In the genomic region with DNA sequence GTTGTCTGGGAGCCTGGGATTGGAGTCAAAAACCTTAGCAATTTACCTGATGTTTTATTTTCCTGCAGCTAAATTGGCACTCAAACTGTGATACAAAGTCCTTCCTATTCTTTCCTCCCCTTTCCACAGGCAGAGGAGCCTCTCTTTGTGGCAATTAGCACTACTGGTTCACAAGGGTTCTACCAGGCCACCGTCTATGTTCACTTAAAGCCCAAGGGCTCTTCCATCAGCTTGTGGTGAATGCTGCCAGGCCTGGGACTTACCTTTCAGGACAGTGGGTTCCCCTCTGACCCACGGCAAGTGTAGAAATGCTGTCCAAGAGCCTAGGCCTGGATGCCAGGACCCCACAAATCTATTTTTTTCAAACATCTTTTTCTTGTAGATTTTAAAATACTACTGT, we compare ENCODE assay signal across 18 cellular contexts.
DNase-seq lines count a peak whose midpoint lies in the region; ATAC-seq, FAIRE-seq and TF ChIP-seq lines count a peak whose summit lies in the region.
"Had no signal": no experiment of that assay in that cellular context is flagged by ENCODE, and none has a peak within 500 bp of the region (broad histone marks: within the 10 kb centered on the region; RNA-seq: fewer than 3 reads in every experiment).

No MANE protein-coding gene starts in this region.

- no peak overlapping the region for H2AK5ac ChIP-seq in mesendoderm (ENCODE audit: low read length)

- H4K20me1 ChIP-seq in GM12878 (ENCODE audit: control insufficient read depth, insufficient read depth) = no peaks in the 10 kb centered on the region

- TF ChIP-seq CTCF in GM12878 (IDR thresholded peaks at IDR 0.05 in 2 of 3, conservative IDR thresholded peaks at IDR 0.05 in 1 of 3; ENCODE audit: control insufficient read depth in 2 of 3, extremely low read depth in 1 of 3, insufficient read depth in 1 of 3, low read depth in 3 of 3, low read length in 3 of 3) = no peak
- no peak for TF ChIP-seq CTCF in vagina (IDR thresholded peaks at IDR 0.05)

- RAD21 ChIA-PET in GM12878 (lab: Charles Lee; ENCODE audit: unreplicated experiment) = interaction anchor here (1.3 kb wide), 1 partner anchor 10 kb away, joined by 5 read pairs; no protein-coding TSS in a partner anchor

- TF ChIP-seq EP300 in GM12878 (IDR thresholded peaks at IDR 0.05; ENCODE audit: borderline replicate concordance in 1 of 2, control insufficient read depth in 1 of 2, low read depth in 2 of 2, low read length in 2 of 2) = no peak

- no peak overlapping the region for H3K18ac ChIP-seq in mesendoderm (ENCODE audit: low read length)

- H3K4me1 Mint-ChIP-seq in T-helper 1 cell treated with Interleukin-12 subunit alpha and Interleukin-12 subunit beta and Interleukin-4 antibody, amounts not matched to agents 30 μg/mL and 1 μg/mL, for 36 hours (ENCODE audit: low read depth) = peaks cover 37% of the 10 kb centered on the region
- H3K4me1 Mint-ChIP-seq: memory B cell had no signal

- H3K9me3 ChIP-seq in GM12878 (replicated peaks; ENCODE audit: control insufficient read depth, insufficient read depth, low read length) (peaks cover 3% of the 10 kb centered on the region; the same call in 1 of the 3 replicates), vagina (no peaks in the 10 kb centered on the region)

- no TSS peak for BruUV-seq in GM12878 (replicated peaks; lab: Mats Ljungman, UMichigan)

- no peak overlapping the region for H3K56ac ChIP-seq in mesendoderm (ENCODE audit: low read length)

- DNase-seq in T-helper 1 cell (no peak), GM12878 (ENCODE audit: low read depth, low spot score) (no peak), NCI-H82 treated with DMSO at 0.1 percent for 48 hours (lab: John Stamatoyannopoulos, UW; ENCODE audit: unreplicated experiment) (no peak), vagina (ENCODE audit: extremely low spot score in 2 of 2) (no peak), mesendoderm (no peak)
- DNase-seq: activated CD4-positive, alpha-beta T cell treated with anti-CD3 and anti-CD28 coated beads for 1 hour; brain microvascular endothelial cell; foreskin fibroblast; MV-4-11; nucleus accumbens; stimulated activated CD4-positive, alpha-beta T cell treated with anti-CD3 and anti-CD28 coated beads, Interleukin-12 subunit alpha, Interleukin-12 subunit beta, amount 100 ng/mL, for 4 hours had no signal

- H3K36me3 Mint-ChIP-seq in T-helper 1 cell treated with Interleukin-12 subunit alpha and Interleukin-12 subunit beta and Interleukin-4 antibody, amounts not matched to agents 30 μg/mL and 1 μg/mL, for 36 hours (ENCODE audit: low read depth) = peaks cover 69% of the 10 kb centered on the region

- ATAC-seq in GM21360 (IDR thresholded peaks at IDR 0.05; ENCODE audit: unreplicated experiment) (peak; percentile 4), HG03064 (IDR thresholded peaks at IDR 0.05; ENCODE audit: low read depth, unreplicated experiment) (peak; percentile 3), GM12878 (peak; percentile 55)
- ATAC-seq: SK-N-SH treated with all-trans-retinoic acid at 6 μM for 48 hours had no signal

- no peak overlapping the region for H2AFZ ChIP-seq in GM12878 (ENCODE audit: control insufficient read depth, low read depth, low read length)

- H3K27me3 ChIP-seq in GM12878 (replicated peaks in 1 of 2; ENCODE audit: control insufficient read depth in 2 of 2, insufficient read depth in 2 of 2, low read length in 1 of 2) (no peaks in the 10 kb centered on the region; a peak in 1 of 4 replicates), vagina (no peaks in the 10 kb centered on the region), mesendoderm (ENCODE audit: insufficient read depth, low read length, poor library complexity) (no peaks in the 10 kb centered on the region)
- H3K27me3 ChIP-seq: brain microvascular endothelial cell had no signal

- H4K5ac ChIP-seq in mesendoderm (ENCODE audit: low read length) = no peak overlapping the region

- no peak overlapping the region for H3K9ac ChIP-seq in GM12878 (ENCODE audit: control insufficient read depth, insufficient read depth, low read length)
- H3K9ac ChIP-seq in mesendoderm (ENCODE audit: low read length) = no peak overlapping the region

- 29% methylated on average over 2 of the region's 2 CpGs for WGBS in GM12878 (ENCODE audit: insufficient coverage, insufficient replicate concordance, low lambda C conversion rate, missing lambda C conversion rate)
- no CpG with 5 or more reads among the region's 2 CpGs for WGBS in mesendoderm (ENCODE audit: extremely low coverage, insufficient coverage, low lambda C conversion rate)

- H2BK15ac ChIP-seq in mesendoderm (replicated peaks; ENCODE audit: low read depth) = no peak overlapping the region

- H3K9me3 Mint-ChIP-seq in T-helper 1 cell treated with Interleukin-12 subunit alpha and Interleukin-12 subunit beta and Interleukin-4 antibody, amounts not matched to agents 30 μg/mL and 1 μg/mL, for 36 hours = peaks cover 66% of the 10 kb centered on the region

- H3K27ac ChIP-seq in GM12878 (ENCODE audit: control insufficient read depth, insufficient read depth) = no peak overlapping the region; the same call in 1 of the 2 replicates
- H3K27ac ChIP-seq in vagina = no peak overlapping the region
- no peak overlapping the region for H3K27ac ChIP-seq in mesendoderm (ENCODE audit: low read depth, low read length)
- H3K27ac ChIP-seq: 22Rv1, brain microvascular endothelial cell, thoracic aorta had no signal

- H3K79me2 ChIP-seq in GM12878 (ENCODE audit: control insufficient read depth, insufficient read depth, low read length) = no peaks in the 10 kb centered on the region
- H3K79me2 ChIP-seq in mesendoderm (ENCODE audit: control insufficient read depth, insufficient read depth, low read length) = no peaks in the 10 kb centered on the region

- H3K4me1 ChIP-seq in GM12878 (ENCODE audit: control insufficient read depth, insufficient read depth, low read length) (peaks cover 13% of the 10 kb centered on the region), vagina (no peaks in the 10 kb centered on the region), mesendoderm (ENCODE audit: control insufficient read depth, low read depth, low read length) (no peaks in the 10 kb centered on the region)

- H3K4me3 ChIP-seq in GM12878 (no peak overlapping the region), vagina (no peak overlapping the region), mesendoderm (ENCODE audit: low read length) (no peak overlapping the region)
- H3K4me3 ChIP-seq: thoracic aorta had no signal

- no peak for FAIRE-seq in GM12878 (lab: Jason Lieb, UNC)

- no peak overlapping the region for H3K4ac ChIP-seq in mesendoderm (ENCODE audit: low read depth, low read length)

- H3K27me3 Mint-ChIP-seq in T-helper 1 cell treated with Interleukin-12 subunit alpha and Interleukin-12 subunit beta and Interleukin-4 antibody, amounts not matched to agents 30 μg/mL and 1 μg/mL, for 36 hours (ENCODE audit: low read depth) = no peaks in the 10 kb centered on the region
- H3K27me3 Mint-ChIP-seq: memory B cell had no signal

- H3K36me3 ChIP-seq in GM12878 (ENCODE audit: control insufficient read depth in 2 of 2, insufficient read depth in 2 of 2, low read length in 1 of 2) (no peaks in the 10 kb centered on the region), vagina (no peaks in the 10 kb centered on the region), mesendoderm (ENCODE audit: control insufficient read depth, insufficient read depth, low read length) (no peaks in the 10 kb centered on the region)
- H3K36me3 ChIP-seq: brain microvascular endothelial cell, thoracic aorta had no signal

- no peak overlapping the region for H4K8ac ChIP-seq in mesendoderm (ENCODE audit: low read depth, low read length)

- H3K27ac Mint-ChIP-seq in T-helper 1 cell treated with Interleukin-12 subunit alpha and Interleukin-12 subunit beta and Interleukin-4 antibody, amounts not matched to agents 30 μg/mL and 1 μg/mL, for 36 hours = peak overlapping the region; percentile 79
- H3K27ac Mint-ChIP-seq: memory B cell had no signal

- intact Hi-C loops in GM12878 (cut with micrococcal nuclease; ENCODE audit: unreplicated experiment) = no loop called here
- intact Hi-C loops in vagina (cut with DNase I) = no loop called here

- POLR2A ChIA-PET in GM12878 (lab: Charles Lee) = no interaction called here

- no peak for TF ChIP-seq POLR2A in GM12878 (IDR thresholded peaks at IDR 0.05; ENCODE audit: low read depth, low read length)
- TF ChIP-seq POLR2A in vagina (IDR thresholded peaks at IDR 0.05) = no peak

- TF ChIP-seq RAD21 in GM12878 (IDR thresholded peaks at IDR 0.05; ENCODE audit: insufficient read depth, low read depth, low read length) = no peak

- H3K23ac ChIP-seq in mesendoderm (ENCODE audit: low read length) = no peak overlapping the region

- H3K4me3 Mint-ChIP-seq in T-helper 1 cell treated with Interleukin-12 subunit alpha and Interleukin-12 subunit beta and Interleukin-4 antibody, amounts not matched to agents 30 μg/mL and 1 μg/mL, for 36 hours = peak overlapping the region; percentile 30
- H3K4me3 Mint-ChIP-seq: memory B cell had no signal

- no peak overlapping the region for H2BK120ac ChIP-seq in mesendoderm (ENCODE audit: low read depth, low read length)

- SMC1A ChIA-PET in GM12878 (lab: Charles Lee; ENCODE audit: uncharacterized antibody, unreplicated experiment) = interaction anchor here (1.0 to 1.5 kb wide), 2 partner anchors 10 to 13 kb away, joined by 3 to 7 read pairs; no protein-coding TSS in a partner anchor

- H3K4me2 ChIP-seq in GM12878 (ENCODE audit: control insufficient read depth, insufficient read depth) = peak overlapping the region; percentile 21; the same call in 1 of the 2 replicates
- H3K4me2 ChIP-seq in mesendoderm (ENCODE audit: low read length) = no peak overlapping the region

- no peak overlapping the region for H2BK5ac ChIP-seq in mesendoderm (ENCODE audit: low read length)

- CTCF ChIA-PET in GM12878 (lab: Yijun Ruan, JAX) = interaction anchor here (1.2 to 1.5 kb wide), 2 partner anchors 31 to 39 kb away, joined by 3 to 4 read pairs; no protein-coding TSS in a partner anchor

- H3K79me1 ChIP-seq in mesendoderm (ENCODE audit: low read length) = no peaks in the 10 kb centered on the region

- in situ Hi-C loops in GM12878 (cut with MboI) = no loop called here

Comparison
In these comparisons a context has a peak if more than half of its experiments do, and no peak if none do; other contexts are left out.
1. ATAC-seq: peak in every context shown above with its lines; median percentile 55 in GM12878; 4 in GM21360; 3 in HG03064.